Comparison of ENCODE assay signal across 8 cellular contexts in the genomic region with DNA sequence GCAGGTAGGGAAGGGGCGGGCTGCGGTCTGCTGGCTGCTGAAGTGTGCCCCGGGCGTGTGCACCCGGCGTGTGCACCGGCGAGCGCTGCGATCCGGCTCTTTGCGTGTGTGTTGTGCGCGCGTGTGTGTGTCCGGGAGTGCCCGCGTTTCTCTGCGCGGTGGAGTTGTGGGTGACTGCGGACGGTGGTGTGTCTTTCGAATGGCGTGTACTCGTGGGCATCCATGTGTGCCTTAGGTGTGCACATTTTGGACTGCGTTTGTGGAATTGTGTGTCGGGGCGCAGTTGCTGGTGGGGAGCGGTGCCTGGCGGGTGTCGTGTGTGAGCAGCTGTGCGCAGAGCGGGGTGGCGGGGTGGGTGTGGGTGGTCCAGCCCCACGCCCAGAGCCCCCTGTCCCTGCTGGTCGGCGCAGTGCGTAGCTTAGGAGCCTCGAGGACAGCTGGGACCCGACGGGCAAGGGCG. TPM values are rescaled to one million over a fixed set of nuclear protein-coding genes. Genes with fewer than 3 reads are reported as not detected.
DNase-seq lines count a peak whose midpoint lies in the region; FAIRE-seq and TF ChIP-seq lines count a peak whose summit lies in the region.

No MANE protein-coding gene starts in this region.

- H3K4me3 ChIP-seq in BLaER1: peak overlapping the region; percentile 95
- H3K4me3 ChIP-seq in H7 (ENCODE audit: insufficient read depth, low read depth, low read length): peak overlapping the region; percentile 51
- peak overlapping the region; percentile 85 to 98 (median 94) for H3K4me3 ChIP-seq in Peyer's patch
- peak overlapping the region; percentile 74 for H3K4me3 ChIP-seq in choroid plexus epithelial cell (ENCODE audit: low read depth, low read length)
- H3K4me3 ChIP-seq in mononuclear cell (ENCODE audit: low read length): peak overlapping the region; percentile 80
- peak overlapping the region; percentile 52 to 65 for H3K4me3 ChIP-seq in uterus

- no peak for TF ChIP-seq POLR2A in Peyer's patch (IDR thresholded peaks at IDR 0.05)
- TF ChIP-seq POLR2A in uterus (IDR thresholded peaks at IDR 0.05): no peak

- H3K4me1 ChIP-seq in BLaER1 (peaks cover 76% of the 10 kb centered on the region), Peyer's patch (peaks cover 4 to 51% (median 12%) of the 10 kb centered on the region in 4 donors), mononuclear cell (ENCODE audit: insufficient read depth, low read length) (peaks cover 75% of the 10 kb centered on the region), uterus (peaks cover 0 to 4% of the 10 kb centered on the region in 2 donors)

- peaks cover 7% of the 10 kb centered on the region; the same call in 1 of the 2 replicates for H3K9me3 ChIP-seq in BLaER1
- H3K9me3 ChIP-seq in Peyer's patch: no peaks in the 10 kb centered on the region
- no peaks in the 10 kb centered on the region for H3K9me3 ChIP-seq in mononuclear cell (ENCODE audit: low read depth, low read length)
- H3K9me3 ChIP-seq in uterus: no peaks in the 10 kb centered on the region

- no peaks in the 10 kb centered on the region for H3K36me3 ChIP-seq in BLaER1
- no peaks in the 10 kb centered on the region for H3K36me3 ChIP-seq in H7 (replicated peaks; ENCODE audit: control insufficient read depth, insufficient read depth, low read length)
- H3K36me3 ChIP-seq in Peyer's patch: no peaks in the 10 kb centered on the region
- no peaks in the 10 kb centered on the region for H3K36me3 ChIP-seq in uterus

- TF ChIP-seq CTCF in Peyer's patch (IDR thresholded peaks at IDR 0.05) (no peak), choroid plexus epithelial cell (conservative IDR thresholded peaks at IDR 0.05; ENCODE audit: low read depth, low read length) (no peak), uterus (IDR thresholded peaks at IDR 0.05) (no peak), D721Med (IDR thresholded peaks at IDR 0.05; ENCODE audit: insufficient read depth, missing control alignments) (no peak)

- no peak for FAIRE-seq in D721Med (lab: Jason Lieb, UNC)

- peak overlapping the region; percentile 84 for H3K9ac ChIP-seq in BLaER1

- H3K27me3 ChIP-seq in BLaER1: no peaks in the 10 kb centered on the region
- peaks cover 28% of the 10 kb centered on the region for H3K27me3 ChIP-seq in H7 (ENCODE audit: control insufficient read depth, insufficient read depth, low read length)
- no peaks in the 10 kb centered on the region for H3K27me3 ChIP-seq in Peyer's patch
- H3K27me3 ChIP-seq in mononuclear cell (ENCODE audit: insufficient read depth, low read length): no peaks in the 10 kb centered on the region
- H3K27me3 ChIP-seq in uterus: no peaks in the 10 kb centered on the region

- H3K27ac ChIP-seq in BLaER1: peak overlapping the region; percentile 74
- peak overlapping the region; percentile 87 to 99 (median 90) for H3K27ac ChIP-seq in Peyer's patch
- H3K27ac ChIP-seq in uterus: peak overlapping the region; percentile 86 to 89

- intact Hi-C loops in uterus (cut with DNase I; ENCODE audit: low total_unique reads): loop anchor here (10.0 kb wide), 1 partner anchor 102 kb away; no protein-coding TSS in a partner anchor

- peaks cover 54% of the 10 kb centered on the region for H4K20me1 ChIP-seq in BLaER1

- DNase-seq in H7: peak; percentile 65
- DNase-seq in Peyer's patch: peak in 2 of 3 donors; percentile 37 to 60
- peak; percentile 19 for DNase-seq in choroid plexus epithelial cell (ENCODE audit: low read depth)
- peak; percentile 32 for DNase-seq in uterus
- DNase-seq in D721Med (ENCODE audit: insufficient read length, low spot score): no peak
- no peak for DNase-seq in NCI-H446 (lab: John Stamatoyannopoulos, UW)

- H3K4me2 ChIP-seq in BLaER1: peak overlapping the region; percentile 94

RNA-seq across cellular contexts. Expression of gene HPCAL1, which starts 0.5 kb away (rescaled TPM):
- 21.8 and 22.0 TPM in 2 replicates for total RNA-seq in H7 (2014; rRNA removed; shearing (Covaris generic))
- total RNA-seq in Peyer's patch (100 to 1,000 TPM; 123 to 270 (median 156) TPM), mononuclear cell (34.7 TPM), uterus (100 to 1,000 TPM in 1 of 4 donors, 10 to 100 TPM in 3; 11.1 to 122 (median 48.9) TPM)

Comparison
In these comparisons a context has a peak if more than half of its experiments do, and no peak if none do; other contexts are left out.
1. DNase-seq: peak in H7 (single experiment), Peyer's patch (2 of 3), choroid plexus epithelial cell (single experiment) and uterus (2 of 2); none in D721Med (single experiment) and NCI-H446 (0 of 2).
2. Peak in every context shown above with its lines, with median percentiles within 50 percentile points of each other: H3K27ac ChIP-seq and H3K4me3 ChIP-seq.